Comparison of ENCODE assay signal across 5 cellular contexts in genomic region chr6:117418320-117418719, GRCh38. TPM values are rescaled to one million over a fixed set of nuclear protein-coding genes. Genes with fewer than 3 reads are reported as not detected.
"Had no signal": no experiment of that assay in that cellular context is flagged by ENCODE, and none has a peak within 500 bp of the region (broad histone marks: within the 10 kb centered on the region; RNA-seq: fewer than 3 reads in every experiment).

No MANE protein-coding gene starts in this region.

- H3K27ac Mint-ChIP-seq: H9 had no signal

- H3K27ac ChIP-seq: GM23248 had no signal

- H3K9me3 Mint-ChIP-seq: H9 had no signal

- H3K4me3 Mint-ChIP-seq: H9 had no signal

- H3K4me3 ChIP-seq: GM23248 had no signal

- H2AFZ ChIP-seq: GM23248 had no signal

- H3K9ac ChIP-seq: GM23248 had no signal

- DNase-seq: GM23248, H9, HCEC 1CT had no signal

RNA-seq across cellular contexts. Expression of gene ROS1, which starts 7.4 kb away (rescaled TPM):
- total RNA-seq: H1, H9, HT-29 had no signal
- polyA plus RNA-seq: H1 had no signal
